1 cellular context compared by ENCODE assay signal in the genomic region with DNA sequence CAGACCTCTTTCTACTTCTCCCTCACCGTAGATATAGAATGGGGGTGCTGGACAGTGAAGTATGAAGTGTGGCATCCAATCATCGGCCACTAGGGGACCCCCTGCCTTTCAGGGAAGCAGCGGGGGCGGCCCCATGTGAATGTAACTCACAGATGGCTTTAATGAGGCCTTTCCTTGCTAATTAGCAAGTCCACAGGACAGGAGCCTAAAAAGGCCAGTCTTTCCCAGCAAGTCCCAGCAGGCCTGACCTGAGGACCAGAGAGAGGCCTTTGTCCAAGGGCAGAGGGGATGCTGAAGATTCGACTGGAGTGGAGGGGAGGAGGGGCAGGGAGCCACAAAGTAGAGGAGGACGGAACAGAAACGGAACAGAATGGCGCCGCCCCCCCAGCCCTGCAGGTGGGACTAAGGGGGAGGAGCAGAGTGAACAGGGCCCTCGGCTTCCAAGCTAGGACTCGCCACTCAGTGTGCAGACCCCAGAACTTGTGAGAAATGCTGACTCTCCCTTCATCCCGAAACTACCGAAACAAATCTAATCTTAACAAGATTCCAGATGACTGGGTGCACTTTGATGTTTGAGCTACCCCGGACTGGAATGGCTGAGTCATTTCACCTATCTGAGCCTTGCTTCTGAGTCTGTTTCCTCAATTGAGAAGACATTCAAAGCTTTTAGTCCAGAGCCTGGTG.
TF ChIP-seq lines count a peak whose summit lies in the region.

No MANE protein-coding gene starts in this region.

TF ChIP-seq in HepG2, 621 proteins besides CTCF, POLR2A, EP300 and RAD21 (continued from another document and continues in another):
- TF ChIP-seq, protein P1, sequence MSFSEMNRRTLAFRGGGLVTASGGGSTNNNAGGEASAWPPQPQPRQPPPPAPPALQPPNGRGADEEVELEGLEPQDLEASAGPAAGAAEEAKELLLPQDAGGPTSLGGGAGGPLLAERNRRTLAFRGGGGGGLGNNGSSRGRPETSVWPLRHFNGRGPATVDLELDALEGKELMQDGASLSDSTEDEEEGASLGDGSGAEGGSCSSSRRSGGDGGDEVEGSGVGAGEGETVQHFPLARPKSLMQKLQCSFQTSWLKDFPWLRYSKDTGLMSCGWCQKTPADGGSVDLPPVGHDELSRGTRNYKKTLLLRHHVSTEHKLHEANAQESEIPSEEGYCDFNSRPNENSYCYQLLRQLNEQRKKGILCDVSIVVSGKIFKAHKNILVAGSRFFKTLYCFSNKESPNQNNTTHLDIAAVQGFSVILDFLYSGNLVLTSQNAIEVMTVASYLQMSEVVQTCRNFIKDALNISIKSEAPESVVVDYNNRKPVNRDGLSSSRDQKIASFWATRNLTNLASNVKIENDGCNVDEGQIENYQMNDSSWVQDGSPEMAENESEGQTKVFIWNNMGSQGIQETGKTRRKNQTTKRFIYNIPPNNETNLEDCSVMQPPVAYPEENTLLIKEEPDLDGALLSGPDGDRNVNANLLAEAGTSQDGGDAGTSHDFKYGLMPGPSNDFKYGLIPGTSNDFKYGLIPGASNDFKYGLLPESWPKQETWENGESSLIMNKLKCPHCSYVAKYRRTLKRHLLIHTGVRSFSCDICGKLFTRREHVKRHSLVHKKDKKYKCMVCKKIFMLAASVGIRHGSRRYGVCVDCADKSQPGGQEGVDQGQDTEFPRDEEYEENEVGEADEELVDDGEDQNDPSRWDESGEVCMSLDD (CRISPR knock-in tag; IDR thresholded peaks at IDR 0.05; ENCODE audit: borderline replicate concordance), result peak; percentile 37; the same call in 1 of the 2 replicates
- TF ChIP-seq SALL2 (CRISPR knock-in tag; IDR thresholded peaks at IDR 0.05) (peak; percentile 21), ZGPAT (CRISPR knock-in tag; IDR thresholded peaks at IDR 0.05) (peak; percentile 48; the same call in 1 of the 2 replicates), MEIS1 (CRISPR knock-in tag; IDR thresholded peaks at IDR 0.05; ENCODE audit: borderline replicate concordance) (0 out of 2 replicates have a peak, but pooled peaks have one; percentile 24), ZNF510 (CRISPR knock-in tag; IDR thresholded peaks at IDR 0.05; ENCODE audit: low read depth) (no peak), DR1 (CRISPR knock-in tag; IDR thresholded peaks at IDR 0.05) (peak; percentile 73), ZNF275 (CRISPR knock-in tag; IDR thresholded peaks at IDR 0.05; ENCODE audit: borderline replicate concordance) (0 out of 2 replicates have a peak, but pooled peaks have one; percentile 68), JUN (CRISPR knock-in tag; IDR thresholded peaks at IDR 0.05) (peak; percentile 56; the same call in 1 of the 2 replicates), POGZ (CRISPR knock-in tag; IDR thresholded peaks at IDR 0.05) (peak; percentile 36; the same call in 1 of the 2 replicates), ZNF563 (CRISPR knock-in tag; IDR thresholded peaks at IDR 0.05) (0 out of 2 replicates have a peak, but pooled peaks have one; percentile 18), ZNF350 (CRISPR knock-in tag; IDR thresholded peaks at IDR 0.05; ENCODE audit: borderline replicate concordance, low read depth) (no peak; the same call in 1 of the 2 replicates), ZFP36 (IDR thresholded peaks at IDR 0.05; ENCODE audit: borderline replicate concordance, low read depth, low read length, partially characterized antibody) (no peak), MAZ (IDR thresholded peaks at IDR 0.05; ENCODE audit: borderline replicate concordance, low read depth, low read length) (no peak), MAZ (CRISPR knock-in tag; IDR thresholded peaks at IDR 0.05; ENCODE audit: low read depth) (0 out of 2 replicates have a peak, but pooled peaks have one; percentile 31), PHF21A (CRISPR knock-in tag; IDR thresholded peaks at IDR 0.05) (peak; percentile 70; the same call in 1 of the 2 replicates), YY1 (IDR thresholded peaks at IDR 0.05; ENCODE audit: insufficient read depth, insufficient replicate concordance, low read depth, low read length) (peak; percentile 42), LCORL (IDR thresholded peaks at IDR 0.05) (no peak), LCORL (CRISPR knock-in tag; IDR thresholded peaks at IDR 0.05) (0 out of 2 replicates have a peak, but pooled peaks have one; percentile 7), ZNF18 (CRISPR knock-in tag; IDR thresholded peaks at IDR 0.05; ENCODE audit: insufficient replicate concordance) (peak; percentile 63), FUBP1 (CRISPR knock-in tag; IDR thresholded peaks at IDR 0.05; ENCODE audit: borderline replicate concordance) (no peak), ZFP36L2 (CRISPR knock-in tag; IDR thresholded peaks at IDR 0.05) (no peak), GATAD2A (CRISPR knock-in tag; IDR thresholded peaks at IDR 0.05) (peak; percentile 57), BRD4 (CRISPR knock-in tag; IDR thresholded peaks at IDR 0.05) (no peak), CBX5 (CRISPR knock-in tag; IDR thresholded peaks at IDR 0.05; ENCODE audit: borderline replicate concordance) (0 out of 2 replicates have a peak, but pooled peaks have one; percentile 23), SNAPC2 (CRISPR knock-in tag; IDR thresholded peaks at IDR 0.05) (0 out of 2 replicates have a peak, but pooled peaks have one; percentile 38), ZNF570 (CRISPR knock-in tag; IDR thresholded peaks at IDR 0.05; ENCODE audit: borderline replicate concordance) (no peak), ZNF34 (CRISPR knock-in tag; IDR thresholded peaks at IDR 0.05; ENCODE audit: borderline replicate concordance) (0 out of 2 replicates have a peak, but pooled peaks have one; percentile 51), NFE2 (CRISPR knock-in tag; IDR thresholded peaks at IDR 0.05) (peak; percentile 72), KDM2A (CRISPR knock-in tag; IDR thresholded peaks at IDR 0.05; ENCODE audit: borderline replicate concordance, low read depth) (0 out of 2 replicates have a peak, but pooled peaks have one; percentile 43), ZNF761 (CRISPR knock-in tag; conservative IDR thresholded peaks at IDR 0.05) (no peak)
- TF ChIP-seq, protein P2, sequence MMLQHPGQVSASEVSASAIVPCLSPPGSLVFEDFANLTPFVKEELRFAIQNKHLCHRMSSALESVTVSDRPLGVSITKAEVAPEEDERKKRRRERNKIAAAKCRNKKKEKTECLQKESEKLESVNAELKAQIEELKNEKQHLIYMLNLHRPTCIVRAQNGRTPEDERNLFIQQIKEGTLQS (CRISPR knock-in tag; IDR thresholded peaks at IDR 0.05), result peak; percentile 71; the same call in 1 of the 2 replicates
- TF ChIP-seq, protein P3, sequence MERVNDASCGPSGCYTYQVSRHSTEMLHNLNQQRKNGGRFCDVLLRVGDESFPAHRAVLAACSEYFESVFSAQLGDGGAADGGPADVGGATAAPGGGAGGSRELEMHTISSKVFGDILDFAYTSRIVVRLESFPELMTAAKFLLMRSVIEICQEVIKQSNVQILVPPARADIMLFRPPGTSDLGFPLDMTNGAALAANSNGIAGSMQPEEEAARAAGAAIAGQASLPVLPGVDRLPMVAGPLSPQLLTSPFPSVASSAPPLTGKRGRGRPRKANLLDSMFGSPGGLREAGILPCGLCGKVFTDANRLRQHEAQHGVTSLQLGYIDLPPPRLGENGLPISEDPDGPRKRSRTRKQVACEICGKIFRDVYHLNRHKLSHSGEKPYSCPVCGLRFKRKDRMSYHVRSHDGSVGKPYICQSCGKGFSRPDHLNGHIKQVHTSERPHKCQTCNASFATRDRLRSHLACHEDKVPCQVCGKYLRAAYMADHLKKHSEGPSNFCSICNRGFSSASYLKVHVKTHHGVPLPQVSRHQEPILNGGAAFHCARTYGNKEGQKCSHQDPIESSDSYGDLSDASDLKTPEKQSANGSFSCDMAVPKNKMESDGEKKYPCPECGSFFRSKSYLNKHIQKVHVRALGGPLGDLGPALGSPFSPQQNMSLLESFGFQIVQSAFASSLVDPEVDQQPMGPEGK (CRISPR knock-in tag; IDR thresholded peaks at IDR 0.05), result peak; percentile 80
- TF ChIP-seq, protein P4, sequence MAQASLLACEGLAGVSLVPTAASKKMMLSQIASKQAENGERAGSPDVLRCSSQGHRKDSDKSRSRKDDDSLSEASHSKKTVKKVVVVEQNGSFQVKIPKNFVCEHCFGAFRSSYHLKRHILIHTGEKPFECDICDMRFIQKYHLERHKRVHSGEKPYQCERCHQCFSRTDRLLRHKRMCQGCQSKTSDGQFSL (CRISPR knock-in tag; IDR thresholded peaks at IDR 0.05), result peak; percentile 77
- TF ChIP-seq, protein P5, sequence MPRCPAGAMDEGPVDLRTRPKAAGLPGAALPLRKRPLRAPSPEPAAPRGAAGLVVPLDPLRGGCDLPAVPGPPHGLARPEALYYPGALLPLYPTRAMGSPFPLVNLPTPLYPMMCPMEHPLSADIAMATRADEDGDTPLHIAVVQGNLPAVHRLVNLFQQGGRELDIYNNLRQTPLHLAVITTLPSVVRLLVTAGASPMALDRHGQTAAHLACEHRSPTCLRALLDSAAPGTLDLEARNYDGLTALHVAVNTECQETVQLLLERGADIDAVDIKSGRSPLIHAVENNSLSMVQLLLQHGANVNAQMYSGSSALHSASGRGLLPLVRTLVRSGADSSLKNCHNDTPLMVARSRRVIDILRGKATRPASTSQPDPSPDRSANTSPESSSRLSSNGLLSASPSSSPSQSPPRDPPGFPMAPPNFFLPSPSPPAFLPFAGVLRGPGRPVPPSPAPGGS (CRISPR knock-in tag; IDR thresholded peaks at IDR 0.05), result 0 out of 2 replicates have a peak, but pooled peaks have one; percentile 17
- TF ChIP-seq, protein P6, sequence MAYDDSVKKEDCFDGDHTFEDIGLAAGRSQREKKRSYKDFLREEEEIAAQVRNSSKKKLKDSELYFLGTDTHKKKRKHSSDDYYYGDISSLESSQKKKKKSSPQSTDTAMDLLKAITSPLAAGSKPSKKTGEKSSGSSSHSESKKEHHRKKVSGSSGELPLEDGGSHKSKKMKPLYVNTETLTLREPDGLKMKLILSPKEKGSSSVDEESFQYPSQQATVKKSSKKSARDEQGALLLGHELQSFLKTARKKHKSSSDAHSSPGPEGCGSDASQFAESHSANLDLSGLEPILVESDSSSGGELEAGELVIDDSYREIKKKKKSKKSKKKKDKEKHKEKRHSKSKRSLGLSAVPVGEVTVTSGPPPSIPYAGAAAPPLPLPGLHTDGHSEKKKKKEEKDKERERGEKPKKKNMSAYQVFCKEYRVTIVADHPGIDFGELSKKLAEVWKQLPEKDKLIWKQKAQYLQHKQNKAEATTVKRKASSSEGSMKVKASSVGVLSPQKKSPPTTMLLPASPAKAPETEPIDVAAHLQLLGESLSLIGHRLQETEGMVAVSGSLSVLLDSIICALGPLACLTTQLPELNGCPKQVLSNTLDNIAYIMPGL (CRISPR knock-in tag; IDR thresholded peaks at IDR 0.05; ENCODE audit: borderline replicate concordance in 1 of 2, low read depth in 1 of 2), result peak in 1 of 2 experiments; percentile 37; a peak in 1 of 4 replicates
